ENCODE assay signal across 8 cellular contexts in genomic region chr6:150813319-150813992, GRCh38. TPM values are rescaled to one million over a fixed set of nuclear protein-coding genes. Genes with fewer than 3 reads are reported as not detected.
DNase-seq lines count a peak whose midpoint lies in the region; ATAC-seq, FAIRE-seq and TF ChIP-seq lines count a peak whose summit lies in the region.

No MANE protein-coding gene starts in this region.

- H3K27me3 ChIP-seq in skeletal muscle satellite cell (ENCODE audit: control insufficient read depth, insufficient read depth, low read length), result peaks cover 3% of the 10 kb centered on the region

- POLR2A ChIA-PET in OCI-LY7 (lab: Charles Lee), result interaction anchor here (0.6 to 1.0 kb wide), 3 partner anchors 71 to 414 kb away, joined by 3 to 5 read pairs (median 4); no protein-coding TSS in a partner anchor

- no peaks in the 10 kb centered on the region for H3K36me3 ChIP-seq in skeletal muscle satellite cell (ENCODE audit: insufficient read depth, low read length)
- no peaks in the 10 kb centered on the region for H3K36me3 ChIP-seq in OCI-LY7 (ENCODE audit: insufficient read depth, low read length)

- TF ChIP-seq CTCF in GM13976 (IDR thresholded peaks at IDR 0.05; ENCODE audit: borderline replicate concordance, control extremely low read depth, extremely low read depth, insufficient read depth, missing control alignments), result no peak
- TF ChIP-seq CTCF in OCI-LY7 (conservative IDR thresholded peaks at IDR 0.05; ENCODE audit: low read length), result no peak

- peak; percentile 48 for ATAC-seq in GM21723 (IDR thresholded peaks at IDR 0.05; ENCODE audit: unreplicated experiment)

- no peaks in the 10 kb centered on the region for H3K9me3 ChIP-seq in skeletal muscle satellite cell (replicated peaks; ENCODE audit: low read length)
- no peaks in the 10 kb centered on the region for H3K9me3 ChIP-seq in OCI-LY7 (ENCODE audit: low read length)

- H3K4me2 ChIP-seq in skeletal muscle satellite cell (ENCODE audit: low read length) (peak overlapping the region; percentile 43), OCI-LY7 (ENCODE audit: low read length) (no peak overlapping the region)

- no peaks in the 10 kb centered on the region for H3K79me2 ChIP-seq in OCI-LY7 (ENCODE audit: insufficient read depth, low read depth, low read length)

- intact Hi-C loops in OCI-LY7 (cut with micrococcal nuclease; ENCODE audit: unreplicated experiment), result no loop called here

- BruUV-seq in OCI-LY7 (replicated peaks; lab: Mats Ljungman, UMichigan), result no TSS peak

- no peak overlapping the region for H3K9ac ChIP-seq in skeletal muscle satellite cell (ENCODE audit: low read depth, low read length)

- H3K4me1 ChIP-seq in skeletal muscle satellite cell (ENCODE audit: control insufficient read depth, insufficient read depth, low read length) (peaks cover 13% of the 10 kb centered on the region), OCI-LY7 (ENCODE audit: insufficient read depth, low read length, poor library complexity, severe bottlenecking) (peaks cover 8% of the 10 kb centered on the region)

- no peaks in the 10 kb centered on the region for H3K9me2 ChIP-seq in OCI-LY7 (ENCODE audit: insufficient read depth, low read length)

- H3K4me3 ChIP-seq in skeletal muscle satellite cell (ENCODE audit: low read length), result no peak overlapping the region
- no peak overlapping the region for H3K4me3 ChIP-seq in OCI-LY7 (ENCODE audit: low read depth, low read length, poor library complexity, severe bottlenecking)

- DNase-seq in GM13976 (ENCODE audit: low spot score), result peak; percentile 76
- peak; percentile 28 to 66 for DNase-seq in NCI-H524 (lab: John Stamatoyannopoulos, UW)
- DNase-seq in dedifferentiated amniotic fluid mesenchymal stem cell (ENCODE audit: extremely low spot score), result peak; percentile 28
- no peak for DNase-seq in HTR-8/SVneo (ENCODE audit: insufficient read length, low spot score)
- DNase-seq in HK-2 (ENCODE audit: unreplicated experiment), result no peak
- no peak for DNase-seq in OCI-LY7 (ENCODE audit: low spot score)

- no peak overlapping the region for H2AFZ ChIP-seq in OCI-LY7 (ENCODE audit: low read length)

- in situ Hi-C loops in GM13976 (cut with MboI; ENCODE audit: low sequenced_read_pairs, unreplicated experiment), result loop anchor here (5.0 to 25.0 kb wide), 2 partner anchors 401 to 751 kb away; partner anchors contain the start of gene ULBP3

- FAIRE-seq in HTR-8/SVneo (lab: Jason Lieb, UNC), result no peak

- no peaks in the 10 kb centered on the region for H4K20me1 ChIP-seq in OCI-LY7 (ENCODE audit: insufficient read depth, low read length)

- CTCF ChIA-PET in OCI-LY7 (lab: Charles Lee; ENCODE audit: unreplicated experiment), result interaction anchor here (0.6 to 1.1 kb wide), 2 partner anchors 127 to 405 kb away, joined by 3 to 13 read pairs; no protein-coding TSS in a partner anchor

- no peak overlapping the region for H3K27ac ChIP-seq in OCI-LY7 (ENCODE audit: low read depth, low read length, poor library complexity, severe bottlenecking)

RNA-seq across cellular contexts. Expression of gene MTHFD1L, which starts 52.0 kb away (rescaled TPM):
- total RNA-seq in skeletal muscle satellite cell (2012; rRNA removed), result 33.0 and 33.2 TPM in 2 replicates
- total RNA-seq in OCI-LY7 (2014; rRNA removed; shearing (Covaris generic)), result 59.6 and 68.4 TPM in 2 replicates
- total RNA-seq in OCI-LY7 (2022), result 129 and 144 TPM in 2 replicates

Comparison
In these comparisons a context has a peak if more than half of its experiments do, and no peak if none do; other contexts are left out.
1. DNase-seq: peak in GM13976 (single experiment), NCI-H524 (2 of 2) and dedifferentiated amniotic fluid mesenchymal stem cell (single experiment); none in HTR-8/SVneo (single experiment), HK-2 (single experiment) and OCI-LY7 (single experiment).